ENCODE assay signal across 19 cellular contexts in the genomic region with DNA sequence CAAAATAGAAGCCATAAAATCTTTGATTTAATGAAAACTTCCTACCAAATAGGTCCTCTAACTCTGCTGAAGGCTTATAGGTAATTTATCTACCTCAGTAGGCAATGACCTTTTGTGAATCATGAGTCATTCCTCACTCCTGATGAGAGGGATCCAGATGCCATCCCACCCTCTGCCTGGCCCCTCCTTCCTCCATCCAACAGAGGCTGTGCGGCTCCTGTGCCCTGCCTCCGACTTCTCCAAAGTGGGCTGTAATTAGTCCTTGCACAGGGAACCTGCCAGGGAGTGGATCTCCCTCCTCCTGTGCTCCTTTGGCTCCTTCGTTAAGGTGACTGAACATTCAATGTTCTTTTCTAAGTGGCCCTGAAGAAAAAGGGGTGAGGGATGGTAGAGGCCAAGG.
DNase-seq lines count a peak whose midpoint lies in the region; ATAC-seq and TF ChIP-seq lines count a peak whose summit lies in the region.
"Had no signal": no experiment of that assay in that cellular context is flagged by ENCODE, and none has a peak within 500 bp of the region (broad histone marks: within the 10 kb centered on the region; RNA-seq: fewer than 3 reads in every experiment).

No MANE protein-coding gene starts in this region.

- H3K9me3 Mint-ChIP-seq in H9: no peaks in the 10 kb centered on the region
- H3K9me3 Mint-ChIP-seq: naive B cell; T-helper 2 cell treated with Interferon-gamma antibody and Interleukin-4, amounts not matched to agents 5 μg/mL and 100 μg/mL, for 36 hours had no signal

- peaks cover 37% of the 10 kb centered on the region for H3K27me3 Mint-ChIP-seq in H9 (ENCODE audit: low read depth)
- H3K27me3 Mint-ChIP-seq: naive B cell had no signal

- no peaks in the 10 kb centered on the region for H3K79me1 ChIP-seq in H9 (ENCODE audit: insufficient read depth, low read depth, low read length, poor library complexity, severe bottlenecking)

- no peak overlapping the region for H2AK5ac ChIP-seq in H9 (ENCODE audit: insufficient read length, low read length)

- no peak overlapping the region for H2AFZ ChIP-seq in H9 (ENCODE audit: low read length)

- H2BK5ac ChIP-seq in H9 (ENCODE audit: insufficient read length, low read length): no peak overlapping the region

- no peak overlapping the region for H3T11ph ChIP-seq in H9 (ENCODE audit: low read length)

- no peak overlapping the region for H3K18ac ChIP-seq in H9 (ENCODE audit: insufficient read length, low read depth, low read length)

- H3K23me2 ChIP-seq in H9 (ENCODE audit: insufficient read length, low read depth, low read length, poor library complexity, severe bottlenecking): no peaks in the 10 kb centered on the region

- no peak overlapping the region for H3K56ac ChIP-seq in H9 (ENCODE audit: insufficient read length, low read depth, low read length)

- H3K4me3 ChIP-seq in gastrocnemius medialis: no peak overlapping the region
- H3K4me3 ChIP-seq: coronary artery had no signal

- TF ChIP-seq CTCF in H9 (conservative IDR thresholded peaks at IDR 0.05) (no peak), gastrocnemius medialis (IDR thresholded peaks at IDR 0.05 in 4 of 5, conservative IDR thresholded peaks at IDR 0.05 in 1 of 5) (no peak)

- no peak for TF ChIP-seq POLR2A in gastrocnemius medialis (IDR thresholded peaks at IDR 0.05)

- H3K4me2 ChIP-seq in H9 (ENCODE audit: insufficient read depth, insufficient read length, low read length): no peak overlapping the region

- no peak overlapping the region for H3K9ac ChIP-seq in H9 (ENCODE audit: extremely low read depth, insufficient read length, low read length)

- no peak overlapping the region for H4K5ac ChIP-seq in H9 (ENCODE audit: insufficient read length, low read depth, low read length)

- no peak overlapping the region for H3K4ac ChIP-seq in H9 (ENCODE audit: low read depth, low read length)

- H3K79me2 ChIP-seq in H9 (ENCODE audit: insufficient read depth, low read length): no peaks in the 10 kb centered on the region

- no peaks in the 10 kb centered on the region for H4K20me1 ChIP-seq in H9 (ENCODE audit: control insufficient read depth, insufficient read depth, insufficient read length)

- no peak overlapping the region for H2BK15ac ChIP-seq in H9 (ENCODE audit: low read depth, low read length)

- WGBS in H9 (ENCODE audit: extremely low coverage, insufficient read length, low lambda C conversion rate): no CpG with 5 or more reads among the region's 3 CpGs

- H3K27me3 ChIP-seq in H9 (ENCODE audit: insufficient read depth, low read length) (no peaks in the 10 kb centered on the region), gastrocnemius medialis (no peaks in the 10 kb centered on the region)

- no peak overlapping the region for H2BK120ac ChIP-seq in H9 (ENCODE audit: low read depth, low read length, poor library complexity, severe bottlenecking)

- no peak for ATAC-seq in gastrocnemius medialis
- ATAC-seq: HepG2, Right ventricle myocardium inferior had no signal

- DNase-seq in Caki2 (ENCODE audit: low read depth): peak; percentile 6
- peak; percentile 62 for DNase-seq in H9
- peak; percentile 40 to 80 for DNase-seq in SHP77 (lab: John Stamatoyannopoulos, UW)
- peak; percentile 54 for DNase-seq in iPS-NIHi7 (ENCODE audit: extremely low spot score)
- DNase-seq in cerebellar nuclear complex (lab: John Stamatoyannopoulos, UW): no peak
- DNase-seq in gastrocnemius medialis: no peak
- no peak for DNase-seq in activated CD4-positive, alpha-beta T cell treated with anti-CD3 and anti-CD28 coated beads, Interleukin-2, amount 50 U/mL, for 48 hours
- DNase-seq: activated CD4-positive, alpha-beta T cell treated with anti-CD3 and anti-CD28 coated beads for 1 hour; activated gamma-delta T cell; aorta; COR-L47; foreskin melanocyte; naive B cell; NCI-H1930; stimulated activated CD4-positive, alpha-beta T cell treated with anti-CD3 and anti-CD28 coated beads, Interleukin-2, amount 100 ng/mL, for 24 hours had no signal

- no peak overlapping the region for H4K8ac ChIP-seq in H9 (replicated peaks; ENCODE audit: insufficient read length, low read depth, low read length)

- no peak overlapping the region for H4K91ac ChIP-seq in H9 (ENCODE audit: insufficient read length, low read depth, low read length)

- H2BK12ac ChIP-seq in H9 (ENCODE audit: insufficient read length, low read depth, low read length): no peak overlapping the region

- H3K36me3 Mint-ChIP-seq in H9 (ENCODE audit: insufficient read depth in 1 of 3, low read depth in 3 of 3): no peaks in the 10 kb centered on the region; a peak in 2 of 7 replicates

- H3K4me1 Mint-ChIP-seq in H9: peaks cover 57 to 81% of the 10 kb centered on the region in 2 experiments

- in situ Hi-C loops in Caki2 (cut with HindIII; ENCODE audit: low pct_unique_long_range_greater_than_20kb, low sequenced_read_pairs) (no loop called here), gastrocnemius medialis (cut with MboI; ENCODE audit: low sequenced_read_pairs in 4 of 4) (no loop called here)

- H3K9me3 ChIP-seq in H9 (ENCODE audit: control insufficient read depth, low read depth, low read length) (no peaks in the 10 kb centered on the region), gastrocnemius medialis (no peaks in the 10 kb centered on the region)

- no peak overlapping the region for H3K23ac ChIP-seq in H9 (ENCODE audit: insufficient read length, low read depth, low read length)

- H3K27ac Mint-ChIP-seq in H9: no peak overlapping the region
- H3K27ac Mint-ChIP-seq: T-helper 2 cell treated with Interferon-gamma antibody and Interleukin-4, amounts not matched to agents 5 μg/mL and 100 μg/mL, for 36 hours had no signal

- no peak overlapping the region for H3K27ac ChIP-seq in H9 (ENCODE audit: insufficient read length, low read depth, low read length)
- no peak overlapping the region for H3K27ac ChIP-seq in gastrocnemius medialis
- H3K27ac ChIP-seq: coronary artery had no signal

- H2BK20ac ChIP-seq in H9 (ENCODE audit: low read depth, low read length, poor library complexity, severe bottlenecking): no peak overlapping the region

- H3K36me3 ChIP-seq in gastrocnemius medialis: no peaks in the 10 kb centered on the region

- no peak overlapping the region for H3K14ac ChIP-seq in H9 (ENCODE audit: insufficient read depth, low read length)

- peaks cover 15% of the 10 kb centered on the region; the same call in 1 of the 2 replicates for H3K4me1 ChIP-seq in H9 (ENCODE audit: insufficient read depth, low read length)
- peaks cover 0 to 3% of the 10 kb centered on the region in 2 donors for H3K4me1 ChIP-seq in gastrocnemius medialis

- intact Hi-C loops in gastrocnemius medialis (cut with DNase I; ENCODE audit: low total_unique reads): no loop called here

- peak overlapping the region in 1 of 2 experiments; percentile 27; a peak in 1 of 5 replicates for H3K4me3 Mint-ChIP-seq in H9
- H3K4me3 Mint-ChIP-seq: naive B cell; T-helper 2 cell treated with Interferon-gamma antibody and Interleukin-4, amounts not matched to agents 5 μg/mL and 100 μg/mL, for 36 hours had no signal

Comparison
In these comparisons a context has a peak if more than half of its experiments do, and no peak if none do; other contexts are left out.
1. DNase-seq: peak in Caki2 (single experiment), H9 (single experiment), SHP77 (2 of 2) and iPS-NIHi7 (single experiment); none in cerebellar nuclear complex (0 of 2), gastrocnemius medialis (0 of 2) and activated CD4-positive, alpha-beta T cell treated with anti-CD3 and anti-CD28 coated beads, Interleukin-2, amount 50 U/mL, for 48 hours (0 of 2).